In genomic region chr2:48530033-48530804, GRCh38 we compare ENCODE assay signal across 8 cellular contexts. TPM values are rescaled to one million over a fixed set of nuclear protein-coding genes. Genes with fewer than 3 reads are reported as not detected.
DNase-seq lines count a peak whose midpoint lies in the region; ATAC-seq and TF ChIP-seq lines count a peak whose summit lies in the region.

STON1 (plus strand) TSS chr2:48530154; CDS start chr2:48580634, 50,480 bp downstream.

- ATAC-seq in GM19468 (IDR thresholded peaks at IDR 0.05; ENCODE audit: extremely low read depth, unreplicated experiment) = peak; percentile 20
- ATAC-seq in heart right ventricle = peak; percentile 56 to 81 (median 69)

- peak within 1 kb of the TSS; percentile 95 to 100 (median 99) for H3K4me2 ChIP-seq in BLaER1 treated with 17β-estradiol and CSF1 and Interleukin-3, amounts not matched to agents 10 nM and 100 nM
- H3K4me2 ChIP-seq in trophoblast cell (ENCODE audit: low read length) = peak within 1 kb of the TSS; percentile 76

- peak within 1 kb of the TSS; percentile 59 to 89 (median 82) for H3K4me3 ChIP-seq in BLaER1 treated with 17β-estradiol and CSF1 and Interleukin-3, amounts not matched to agents 10 nM and 100 nM
- H3K4me3 ChIP-seq in NT2/D1 (ENCODE audit: insufficient read length, low read depth) (peak within 1 kb of the TSS; percentile 66), heart right ventricle (peak within 1 kb of the TSS; percentile 76 to 98 (median 90)), trophoblast cell (ENCODE audit: low read depth, low read length) (peak within 1 kb of the TSS; percentile 75)

- H3K9me3 ChIP-seq in BLaER1 treated with 17β-estradiol and CSF1 and Interleukin-3, amounts not matched to agents 10 nM and 100 nM (replicated peaks in 1 of 11) = no peaks in the 10 kb centered on the region
- no peaks in the 10 kb centered on the region for H3K9me3 ChIP-seq in NT2/D1 (ENCODE audit: insufficient read depth, low read length)
- H3K9me3 ChIP-seq in heart right ventricle = no peaks in the 10 kb centered on the region
- no peaks in the 10 kb centered on the region for H3K9me3 ChIP-seq in trophoblast cell (ENCODE audit: insufficient read depth, low read depth, low read length)

- H3K36me3 Mint-ChIP-seq in activated naive CD4-positive, alpha-beta T cell treated with anti-CD3 and anti-CD28 coated beads for 36 hours (ENCODE audit: low read depth) = no peaks in the 10 kb centered on the region

- H3K4me1 Mint-ChIP-seq in activated naive CD4-positive, alpha-beta T cell treated with anti-CD3 and anti-CD28 coated beads for 36 hours (ENCODE audit: low read depth) = peaks cover 14% of the 10 kb centered on the region

- DNase-seq in NT2/D1 (ENCODE audit: low read depth, low spot score) (no peak), heart right ventricle (peak; percentile 64 to 73), trophoblast cell (no peak), middle frontal gyrus (ENCODE audit: extremely low spot score, low spot score) (no peak), NCI-H1048 (lab: John Stamatoyannopoulos, UW) (no peak)
- peak; percentile 21 for DNase-seq in activated naive CD4-positive, alpha-beta T cell treated with anti-CD3 and anti-CD28 coated beads for 36 hours

- TF ChIP-seq CTCF in heart right ventricle (IDR thresholded peaks at IDR 0.05) = peak in 4 of 9 donors; percentile 7 to 26 (median 25)

- peak within 1 kb of the TSS; percentile 54 for H2BK120ac ChIP-seq in trophoblast cell (ENCODE audit: insufficient read depth, low read length, poor library complexity)

- intact Hi-C loops in activated naive CD4-positive, alpha-beta T cell treated with anti-CD3 and anti-CD28 coated beads for 36 hours (cut with micrococcal nuclease) = loop anchor here (5.0 kb wide), 1 partner anchor 83 kb away; no protein-coding TSS in a partner anchor
- intact Hi-C loops in heart right ventricle (cut with DNase I) = loop anchor here in 2 of 10 donors (5.0 kb wide), 1 partner anchor 57 kb away; no protein-coding TSS in a partner anchor

- peak within 1 kb of the TSS; percentile 73 to 85 (median 79) for H3K9ac ChIP-seq in BLaER1 treated with 17β-estradiol and CSF1 and Interleukin-3, amounts not matched to agents 10 nM and 100 nM
- H3K9ac ChIP-seq in NT2/D1 (ENCODE audit: insufficient read length, low read depth) = peak within 1 kb of the TSS; percentile 76
- peak within 1 kb of the TSS; percentile 11 for H3K9ac ChIP-seq in trophoblast cell (ENCODE audit: low read length)

- H3K9me3 Mint-ChIP-seq in activated naive CD4-positive, alpha-beta T cell treated with anti-CD3 and anti-CD28 coated beads for 36 hours = no peaks in the 10 kb centered on the region

- peak within 1 kb of the TSS; percentile 82 for H3K14ac ChIP-seq in trophoblast cell (ENCODE audit: low read length)

- peak within 1 kb of the TSS; percentile 1 to 75 (median 69); a peak in 21 of 22 replicates for H3K27ac ChIP-seq in BLaER1 treated with 17β-estradiol and CSF1 and Interleukin-3, amounts not matched to agents 10 nM and 100 nM
- H3K27ac ChIP-seq in heart right ventricle = peak within 1 kb of the TSS; percentile 73 to 93 (median 84)
- H3K27ac ChIP-seq in trophoblast cell (ENCODE audit: low read depth, low read length) = peak within 1 kb of the TSS; percentile 78

- peak within 1 kb of the TSS; percentile 79 for H3K4me3 Mint-ChIP-seq in activated naive CD4-positive, alpha-beta T cell treated with anti-CD3 and anti-CD28 coated beads for 36 hours

- no peaks in the 10 kb centered on the region for H4K20me1 ChIP-seq in BLaER1 treated with 17β-estradiol and CSF1 and Interleukin-3, amounts not matched to agents 10 nM and 100 nM

- no peaks in the 10 kb centered on the region for H3K27me3 ChIP-seq in BLaER1 treated with 17β-estradiol and CSF1 and Interleukin-3, amounts not matched to agents 10 nM and 100 nM
- H3K27me3 ChIP-seq in NT2/D1 (ENCODE audit: insufficient read depth, insufficient read length) (no peaks in the 10 kb centered on the region), heart right ventricle (peaks cover 0 to 6% (median 0%) of the 10 kb centered on the region in 7 donors), trophoblast cell (ENCODE audit: insufficient read depth, low read length) (no peaks in the 10 kb centered on the region)

- H3K4ac ChIP-seq in trophoblast cell (ENCODE audit: low read depth, low read length) = peak within 1 kb of the TSS; percentile 35

- no peak within 1 kb of the TSS for H3K27ac Mint-ChIP-seq in activated naive CD4-positive, alpha-beta T cell treated with anti-CD3 and anti-CD28 coated beads for 36 hours

- peak within 1 kb of the TSS; percentile 37 for H2AFZ ChIP-seq in trophoblast cell (ENCODE audit: insufficient read depth, low read length, poor library complexity)

- peak within 1 kb of the TSS; percentile 53 for H2BK5ac ChIP-seq in trophoblast cell (ENCODE audit: low read depth, low read length, poor library complexity)

- no peaks in the 10 kb centered on the region for H3K27me3 Mint-ChIP-seq in activated naive CD4-positive, alpha-beta T cell treated with anti-CD3 and anti-CD28 coated beads for 36 hours (ENCODE audit: low read depth)

- peak within 1 kb of the TSS; percentile 65 for H4K8ac ChIP-seq in trophoblast cell (ENCODE audit: low read depth, low read length)

- CTCF ChIA-PET in activated naive CD4-positive, alpha-beta T cell treated with anti-CD3 and anti-CD28 coated beads for 36 hours (lab: Charles Lee) = no interaction called here

- peak within 1 kb of the TSS; percentile 91 for H2BK12ac ChIP-seq in trophoblast cell (ENCODE audit: low read length)

- H3K4me1 ChIP-seq in BLaER1 treated with 17β-estradiol and CSF1 and Interleukin-3, amounts not matched to agents 10 nM and 100 nM = peaks cover 24 to 40% (median 29%) of the 10 kb centered on the region in 10 experiments
- H3K4me1 ChIP-seq in NT2/D1 (ENCODE audit: insufficient read depth, insufficient read length) (peaks cover 3% of the 10 kb centered on the region), heart right ventricle (peaks cover 7 to 56% (median 23%) of the 10 kb centered on the region in 9 donors), trophoblast cell (ENCODE audit: control insufficient read depth in 1 of 2, insufficient read depth in 2 of 2, low read length in 2 of 2) (peaks cover 9 to 17% of the 10 kb centered on the region in 2 experiments)

- peak within 1 kb of the TSS; percentile 83 for H4K91ac ChIP-seq in trophoblast cell (ENCODE audit: low read depth, low read length)

- 0 to 1% methylated on average over 43 to 61 of the region's 62 CpGs for WGBS in heart right ventricle, 2 donors
- no CpG with 5 or more reads among the region's 62 CpGs for WGBS in trophoblast cell (ENCODE audit: extremely low coverage, insufficient coverage, insufficient read length)

- H3K18ac ChIP-seq in trophoblast cell (ENCODE audit: low read length) = peak within 1 kb of the TSS; percentile 66

- H4K12ac ChIP-seq in trophoblast cell (ENCODE audit: low read depth, low read length) = peak within 1 kb of the TSS; percentile 46

- peaks cover 7% of the 10 kb centered on the region for H3K79me2 ChIP-seq in trophoblast cell (ENCODE audit: control insufficient read depth, insufficient read depth, low read length, poor library complexity)

- peaks cover 12% of the 10 kb centered on the region for H3K79me1 ChIP-seq in trophoblast cell (ENCODE audit: low read length)

- 0 out of 22 replicates have a peak, but pooled peaks cover 0 to 4% (median 0%) of the 10 kb centered on the region in 11 experiments for H3K36me3 ChIP-seq in BLaER1 treated with 17β-estradiol and CSF1 and Interleukin-3, amounts not matched to agents 10 nM and 100 nM
- H3K36me3 ChIP-seq in NT2/D1 (ENCODE audit: insufficient read depth, insufficient read length, low read length) = no peaks in the 10 kb centered on the region
- no peaks in the 10 kb centered on the region for H3K36me3 ChIP-seq in heart right ventricle
- peaks cover 0 to 4% of the 10 kb centered on the region in 2 experiments for H3K36me3 ChIP-seq in trophoblast cell (ENCODE audit: control insufficient read depth in 1 of 2, insufficient read depth in 2 of 2, low read length in 2 of 2)

- H2AK5ac ChIP-seq in trophoblast cell (ENCODE audit: low read length) = peak within 1 kb of the TSS; percentile 13

- no peak within 1 kb of the TSS for H3K23ac ChIP-seq in trophoblast cell (ENCODE audit: low read length)

RNA-seq across cellular contexts. Expression of gene STON1, which starts in this region (rescaled TPM):
- total RNA-seq in activated naive CD4-positive, alpha-beta T cell treated with anti-CD3 and anti-CD28 coated beads for 36 hours = under 1 TPM; 0.45 to 0.57 TPM
- total RNA-seq in heart right ventricle = 1 to 10 TPM; 2.8 to 8.9 (median 4.5) TPM
- polyA plus RNA-seq in heart right ventricle = 1 to 10 TPM; 2.2 to 4.5 TPM
- 10.3 and 10.6 TPM in 2 replicates for polyA plus RNA-seq in trophoblast cell (2013)

Comparison
In these comparisons a context has a peak if more than half of its experiments do, and no peak if none do; other contexts are left out.
1. Peak in DNase-seq in activated naive CD4-positive, alpha-beta T cell treated with anti-CD3 and anti-CD28 coated beads for 36 hours; RNA of the gene not detected or under 1 TPM.
2. H3K9ac ChIP-seq: peak in every context shown above with its lines; median percentile 79 in BLaER1 treated with 17β-estradiol and CSF1 and Interleukin-3, amounts not matched to agents 10 nM and 100 nM; 76 in NT2/D1; 11 in trophoblast cell.
3. DNase-seq: peak in heart right ventricle (2 of 2); none in NT2/D1 (single experiment), trophoblast cell (0 of 2), middle frontal gyrus (single experiment) and NCI-H1048 (single experiment).
4. Peak in every context shown above with its lines, with median percentiles within 50 percentile points of each other: H3K27ac ChIP-seq and H3K4me3 ChIP-seq.